ENCODE assay signal across 28 cellular contexts in the genomic region with DNA sequence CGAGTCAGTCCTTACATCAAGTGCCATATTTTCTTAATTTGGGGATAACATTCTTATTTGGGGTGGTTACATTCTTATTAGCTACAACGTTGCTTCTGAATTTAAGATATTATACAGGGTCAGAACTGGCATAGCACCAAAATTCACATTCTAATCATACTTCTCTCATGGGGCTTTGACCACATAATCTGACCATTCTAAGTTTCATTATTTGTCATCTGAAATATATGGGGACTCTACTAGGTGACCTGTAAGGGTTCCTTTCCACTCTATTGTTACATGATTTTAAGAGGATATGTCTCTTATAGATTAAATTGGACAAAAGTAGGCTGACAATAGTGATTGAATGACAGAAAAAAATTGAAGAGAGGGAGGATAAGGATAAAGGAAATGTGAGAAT.
"Had no signal": no experiment of that assay in that cellular context is flagged by ENCODE, and none has a peak within 500 bp of the region (broad histone marks: within the 10 kb centered on the region; RNA-seq: fewer than 3 reads in every experiment).

No MANE protein-coding gene starts in this region.

- H3K27ac Mint-ChIP-seq: activated B cell treated with CpG ODN at 0.5 μM for 24 hours; activated naive CD8-positive, alpha-beta T cell; memory B cell; naive thymus-derived CD8-positive, alpha-beta T cell; neural progenitor cell; T-helper 2 cell treated with Interferon-gamma antibody and Interleukin-4, amounts not matched to agents 5 μg/mL and 100 μg/mL, for 36 hours had no signal

- ATAC-seq: gastrocnemius medialis; left colon; naive thymus-derived CD8-positive, alpha-beta T cell; right lobe of liver; stimulated activated naive CD8-positive, alpha-beta T cell treated with anti-CD3 and anti-CD28 coated beads, Interleukin-15, Interleukin-2, amounts not matched to agents 100 U/mL and 50 U/mL, for 24 hours had no signal

- H3K4me3 ChIP-seq: esophagus muscularis mucosa, gastrocnemius medialis, hepatocyte, neural progenitor cell, right lobe of liver, skin epidermis, upper lobe of left lung had no signal

- H3K4me3 Mint-ChIP-seq: activated B cell treated with CpG ODN at 0.5 μM for 24 hours; activated naive CD8-positive, alpha-beta T cell; memory B cell; naive thymus-derived CD8-positive, alpha-beta T cell; neural progenitor cell; T-helper 2 cell treated with Interferon-gamma antibody and Interleukin-4, amounts not matched to agents 5 μg/mL and 100 μg/mL, for 36 hours had no signal

- FAIRE-seq: colon, keratinocyte had no signal

- H3K36me3 ChIP-seq: esophagus muscularis mucosa, gastrocnemius medialis, neural progenitor cell, right lobe of liver, upper lobe of left lung had no signal

- H3K27me3 ChIP-seq: esophagus muscularis mucosa, gastrocnemius medialis, hepatocyte, neural progenitor cell, right lobe of liver, upper lobe of left lung had no signal

- H3K4me1 Mint-ChIP-seq: activated B cell treated with CpG ODN at 0.5 μM for 24 hours; memory B cell; naive thymus-derived CD8-positive, alpha-beta T cell; neural progenitor cell had no signal

- H3K27ac ChIP-seq: esophagus muscularis mucosa, gastrocnemius medialis, hepatocyte, neural progenitor cell, right lobe of liver, skin epidermis, upper lobe of left lung had no signal

- H3K9me3 Mint-ChIP-seq: memory B cell; T-helper 2 cell treated with Interferon-gamma antibody and Interleukin-4, amounts not matched to agents 5 μg/mL and 100 μg/mL, for 36 hours had no signal

- H3K36me3 Mint-ChIP-seq: activated naive CD8-positive, alpha-beta T cell; memory B cell; naive thymus-derived CD8-positive, alpha-beta T cell; neural progenitor cell had no signal

- H3K27me3 Mint-ChIP-seq: activated B cell treated with CpG ODN at 0.5 μM for 24 hours; activated naive CD8-positive, alpha-beta T cell; memory B cell had no signal

- DNase-seq: activated B cell treated with CpG ODN at 0.5 μM for 24 hours; activated effector memory CD4-positive, alpha-beta T cell treated with Interleukin-2 at 50 U/mL for 16 hours; activated naive CD4-positive, alpha-beta T cell treated with Interleukin-2 at 50 U/mL for 16 hours; activated T-cell treated with anti-CD3 and anti-CD28 coated beads for 4 hours; aorta; central memory CD4-positive, alpha-beta T cell; dermis blood vessel endothelial cell; effector CD4-positive, alpha-beta T cell; gastrocnemius medialis; left colon; midbrain; naive thymus-derived CD8-positive, alpha-beta T cell; posterior cingulate gyrus; right lobe of liver; stimulated activated CD4-positive, alpha-beta T cell treated with anti-CD3 and anti-CD28 coated beads, Interleukin-12 subunit alpha, Interleukin-12 subunit beta, amount 100 ng/mL, for 4 hours; stimulated activated CD4-positive, alpha-beta T cell treated with anti-CD3 and anti-CD28 coated beads, Interleukin-4, amount 100 ng/mL, for 1 hour; stimulated activated naive CD8-positive, alpha-beta T cell treated with anti-CD3 and anti-CD28 coated beads, Interleukin-15, Interleukin-2, amounts not matched to agents 100 U/mL and 50 U/mL, for 24 hours; T-helper 1 cell had no signal
